12 cellular contexts compared by ENCODE assay signal in genomic region chr12:78002878-78003277, GRCh38.
A peak's percentile ranks its signal among the peaks of the same experiment; 100 is the strongest.
DNase-seq lines count a peak whose midpoint lies in the region; ATAC-seq and TF ChIP-seq lines count a peak whose summit lies in the region.
"Had no signal": no experiment of that assay in that cellular context is flagged by ENCODE, and none has a peak within 500 bp of the region (broad histone marks: within the 10 kb centered on the region; RNA-seq: fewer than 3 reads in every experiment).

No MANE protein-coding gene starts in this region.

- no peak overlapping the region for H2AFZ ChIP-seq in PC-3 (ENCODE audit: low read length)

- no peak overlapping the region for H3K4me2 ChIP-seq in PC-3 (ENCODE audit: low read length)

- no peaks in the 10 kb centered on the region for H3K79me2 ChIP-seq in PC-3 (ENCODE audit: low read length)

- peak; percentile 62 for TF ChIP-seq CTCF in LNCaP clone FGC (IDR thresholded peaks at IDR 0.05; ENCODE audit: control insufficient read depth, extremely low read depth, insufficient read depth)
- TF ChIP-seq CTCF in PC-3 (conservative IDR thresholded peaks at IDR 0.05; ENCODE audit: low read depth, low read length): peak; percentile 26; the same call in 1 of the 2 replicates
- TF ChIP-seq CTCF in vagina (IDR thresholded peaks at IDR 0.05): no peak

- DNase-seq in NCI-H1092 treated with DMSO at 0.1 percent for 48 hours (lab: John Stamatoyannopoulos, UW): peak; percentile 10
- no peak for DNase-seq in NCI-H1092 (lab: John Stamatoyannopoulos, UW)
- DNase-seq in LNCaP clone FGC (ENCODE audit: low read depth): peak; percentile 63
- DNase-seq in PC-3: peak; percentile 19
- peak; percentile 60 for DNase-seq in fibroblast of peridontal ligament (ENCODE audit: extremely low read depth)
- no peak for DNase-seq in vagina (ENCODE audit: extremely low spot score in 2 of 2)
- no peak for DNase-seq in SK-N-DZ (ENCODE audit: low spot score)
- DNase-seq: activated CD4-positive, alpha-beta memory T cell treated with anti-CD3 and anti-CD28 coated beads for 36 hours; activated gamma-delta T cell treated with Interleukin-2 at 50 U/mL for 16 hours; central memory CD4-positive, alpha-beta T cell; transverse colon had no signal

- H3K9ac ChIP-seq in PC-3 (ENCODE audit: low read length): no peak overlapping the region

- no peaks in the 10 kb centered on the region for H4K20me1 ChIP-seq in PC-3 (ENCODE audit: low read length)

- no TSS peak for BruUV-seq in PC-3 (replicated peaks; lab: Mats Ljungman, UMichigan)

- H3K27me3 ChIP-seq in PC-3 (ENCODE audit: low read length) (no peaks in the 10 kb centered on the region), vagina (no peaks in the 10 kb centered on the region)
- H3K27me3 ChIP-seq: transverse colon had no signal

- intact Hi-C loops in PC-3 (cut with micrococcal nuclease) (loop anchor here (5.0 kb wide), 1 partner anchor 94 kb away; no protein-coding TSS in a partner anchor), vagina (cut with DNase I) (no loop called here)

- H3K27ac ChIP-seq in PC-3 (ENCODE audit: low read length): no peak overlapping the region
- no peak overlapping the region for H3K27ac ChIP-seq in vagina
- H3K27ac ChIP-seq: transverse colon had no signal

- H3K36me3 ChIP-seq in PC-3 (ENCODE audit: low read depth, low read length): no peaks in the 10 kb centered on the region
- H3K36me3 ChIP-seq in vagina: no peaks in the 10 kb centered on the region
- H3K36me3 ChIP-seq: transverse colon had no signal

- H3K9me3 ChIP-seq in PC-3 (ENCODE audit: low read length) (no peaks in the 10 kb centered on the region), vagina (no peaks in the 10 kb centered on the region)
- H3K9me3 ChIP-seq: transverse colon had no signal

- no peaks in the 10 kb centered on the region for H3F3A ChIP-seq in PC-3 (ENCODE audit: low read length, unreplicated experiment)

- CTCF ChIA-PET in PC-3 (lab: Charles Lee): interaction anchor here (1.5 kb wide), 1 partner anchor 63 kb away, joined by 3 read pairs; no protein-coding TSS in a partner anchor

- POLR2A ChIA-PET in PC-3 (lab: Charles Lee; ENCODE audit: unreplicated experiment): no interaction called here

- no peak for TF ChIP-seq POLR2A in vagina (IDR thresholded peaks at IDR 0.05)

- H3K4me3 ChIP-seq in LNCaP clone FGC (ENCODE audit: low read depth, low read length) (no peak overlapping the region), PC-3 (ENCODE audit: low read length) (no peak overlapping the region), vagina (no peak overlapping the region)
- H3K4me3 ChIP-seq: transverse colon had no signal

- H3K9me2 ChIP-seq in PC-3 (replicated peaks; ENCODE audit: low read length): no peaks in the 10 kb centered on the region

- H3K4me1 ChIP-seq in PC-3 (ENCODE audit: insufficient read depth, low read length) (no peaks in the 10 kb centered on the region), vagina (no peaks in the 10 kb centered on the region)

- ATAC-seq in PC-3 (peak; percentile 57), HG03025 (IDR thresholded peaks at IDR 0.05; ENCODE audit: low FRiP score, unreplicated experiment) (no peak)

Comparison
In these comparisons a context has a peak if more than half of its experiments do, and no peak if none do; other contexts are left out.
1. DNase-seq: peak in NCI-H1092 treated with DMSO at 0.1 percent for 48 hours (single experiment), LNCaP clone FGC (single experiment), PC-3 (single experiment) and fibroblast of peridontal ligament (single experiment); none in NCI-H1092 (single experiment), vagina (0 of 2) and SK-N-DZ (single experiment).
2. CTCF ChIP-seq: peak in LNCaP clone FGC (single experiment) and PC-3 (single experiment); none in vagina (0 of 3).